Comparison of ENCODE assay signal across 8 cellular contexts in the genomic region with DNA sequence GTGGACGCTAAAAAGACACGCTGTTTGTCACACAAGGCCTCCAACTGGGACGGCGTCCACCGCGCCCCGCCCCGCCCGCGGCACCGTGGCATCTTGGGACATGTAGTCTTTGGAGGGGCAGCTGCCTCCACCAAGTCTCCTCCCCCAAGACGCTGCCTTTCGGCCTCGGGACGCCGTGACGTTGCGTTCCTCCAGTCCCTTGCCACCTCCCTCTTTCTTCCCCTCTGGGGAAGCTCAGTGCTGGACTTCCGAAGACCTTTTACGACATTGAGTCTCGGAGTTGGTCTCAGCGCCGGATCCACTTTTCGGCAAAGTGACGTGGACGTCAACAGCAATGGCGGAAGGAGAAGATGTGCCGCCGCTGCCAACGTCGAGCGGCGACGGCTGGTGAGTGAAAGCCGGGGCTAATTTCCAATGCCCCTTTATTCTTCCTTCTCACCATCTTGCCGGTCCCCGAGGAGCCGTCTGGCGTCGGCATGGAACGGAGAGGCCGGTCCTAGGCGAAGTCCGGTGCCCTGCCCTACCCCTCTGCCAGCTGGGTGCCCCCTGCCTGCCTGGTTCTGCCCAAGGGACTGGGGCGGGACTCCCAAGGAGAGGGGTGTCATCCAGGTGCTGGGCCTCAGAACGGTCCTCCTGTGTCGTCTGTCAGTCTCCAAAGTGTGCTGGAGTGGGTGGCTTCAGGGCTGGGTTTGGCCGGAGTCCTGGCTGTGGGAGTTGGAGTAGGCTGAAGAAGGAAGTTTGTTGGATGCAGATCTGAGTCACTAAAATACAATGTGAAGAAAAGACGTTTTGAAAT. TPM values are rescaled to one million over a fixed set of nuclear protein-coding genes. Genes with fewer than 3 reads are reported as not detected.
DNase-seq lines count a peak whose midpoint lies in the region; ATAC-seq and TF ChIP-seq lines count a peak whose summit lies in the region.

TBC1D23 (plus strand) TSS at position 308 of the 796 bp plus-strand sequence; CDS start at position 335, 27 bp downstream.

- peak within 1 kb of the TSS; percentile 90 for H3K4me2 ChIP-seq in PC-9

- in situ Hi-C loops in KBM-7 (cut with MboI; ENCODE audit: low pct_unique_long_range_greater_than_20kb, low sequenced_read_pairs) = no loop called here

- H4K20me1 ChIP-seq in PC-9 (ENCODE audit: insufficient read depth) = peaks cover 30% of the 10 kb centered on the region

- H3K27ac ChIP-seq in PC-9 (peak within 1 kb of the TSS; percentile 89), epithelial cell of prostate (peak within 1 kb of the TSS; percentile 97)

- POLR2A ChIA-PET in PC-9 (lab: Charles Lee; ENCODE audit: unreplicated experiment) = interaction anchor here (0.6 to 2.9 kb wide), 12 partner anchors 8 to 1463 kb away, joined by 3 to 19 read pairs (median 5); partner anchors contain the start of genes CEP97 and CMSS1

- H3K4me1 ChIP-seq in PC-9 (replicated peaks; ENCODE audit: insufficient read depth) = peaks cover 51% of the 10 kb centered on the region
- H3K4me1 ChIP-seq in mucosa of descending colon (ENCODE audit: low read depth) = peaks cover 28% of the 10 kb centered on the region

- H2AFZ ChIP-seq in PC-9 = peak within 1 kb of the TSS; percentile 93

- H3K79me2 ChIP-seq in PC-9 (ENCODE audit: low read depth) = peaks cover 50% of the 10 kb centered on the region

- H3K36me3 ChIP-seq in PC-9 (ENCODE audit: low read depth) = no peaks in the 10 kb centered on the region
- no peaks in the 10 kb centered on the region for H3K36me3 ChIP-seq in mucosa of descending colon (ENCODE audit: low read depth)

- peak; percentile 77 for DNase-seq in DMS153 treated with DMSO at 0.1 percent for 48 hours (lab: John Stamatoyannopoulos, UW; ENCODE audit: unreplicated experiment)
- DNase-seq in KBM-7 = peak; percentile 100
- peak; percentile 100 for DNase-seq in PC-9
- DNase-seq in activated T-cell treated with anti-CD3 and anti-CD28 coated beads, Interleukin-2, amount 50 U/mL, for 1 hour = peak; percentile 96
- peak; percentile 99 for DNase-seq in epithelial cell of prostate (ENCODE audit: low read depth, low spot score)
- peak; percentile 96 to 99 (median 98) for DNase-seq in mucosa of descending colon
- peak; percentile 95 for DNase-seq in stimulated activated CD8-positive, alpha-beta memory T cell treated with anti-CD3 and anti-CD28 coated beads, Interleukin-4, amount 100 ng/mL, for 24 hours (ENCODE audit: low read depth)

- ATAC-seq in GM21717 (IDR thresholded peaks at IDR 0.05; ENCODE audit: unreplicated experiment) (peak; percentile 100), mucosa of descending colon (peak; percentile 99)

- peaks cover 17% of the 10 kb centered on the region for H3F3A ChIP-seq in PC-9 (ENCODE audit: insufficient read depth, low read depth)

- TSS peak; percentile 62 for BruUV-seq in PC-9 (replicated peaks; lab: Mats Ljungman, UMichigan)

- no peaks in the 10 kb centered on the region for H3K9me2 ChIP-seq in PC-9 (ENCODE audit: insufficient read depth)

- 0 out of 2 replicates have a peak, but pooled peaks have one; percentile 14 for TF ChIP-seq CTCF in PC-9 (conservative IDR thresholded peaks at IDR 0.05)
- TF ChIP-seq CTCF in mucosa of descending colon (IDR thresholded peaks at IDR 0.05) = no peak

- intact Hi-C loops in PC-9 (cut with micrococcal nuclease; ENCODE audit: unreplicated experiment) (loop anchor here (1.0 to 5.0 kb wide), 3 partner anchors 140 to 364 kb away; partner anchors contain the start of genes LNP1 and TOMM70), mucosa of descending colon (cut with DNase I, micrococcal nuclease) (no loop called here)

- H3K27me3 ChIP-seq in PC-9 (ENCODE audit: insufficient read depth, low read depth) = no peaks in the 10 kb centered on the region

- H3K9me3 ChIP-seq in PC-9 (ENCODE audit: insufficient read depth, low read depth) = no peaks in the 10 kb centered on the region
- H3K9me3 ChIP-seq in mucosa of descending colon = no peaks in the 10 kb centered on the region

- peak within 1 kb of the TSS; percentile 78 for H3K4me3 ChIP-seq in PC-9
- peak within 1 kb of the TSS; percentile 98 for H3K4me3 ChIP-seq in mucosa of descending colon

- CTCF ChIA-PET in PC-9 (lab: Charles Lee) = interaction anchor here (0.5 to 0.8 kb wide), 4 partner anchors 154 to 418 kb away, joined by 3 to 8 read pairs (median 4); no protein-coding TSS in a partner anchor

RNA-seq across cellular contexts. Expression of gene TBC1D23, which starts in this region (rescaled TPM):
- 68.0 and 68.7 TPM in 2 replicates for total RNA-seq in PC-9 (2021)
- total RNA-seq in mucosa of descending colon = 10 to 100 TPM; 43.5 to 45.6 (median 44.0) TPM

Comparison
In these comparisons a context has a peak if more than half of its experiments do, and no peak if none do; other contexts are left out.
1. Peak in every context shown above with its lines: DNase-seq, ATAC-seq, H3K4me3 ChIP-seq and H3K27ac ChIP-seq.